15 cellular contexts compared by ENCODE assay signal in the genomic region with DNA sequence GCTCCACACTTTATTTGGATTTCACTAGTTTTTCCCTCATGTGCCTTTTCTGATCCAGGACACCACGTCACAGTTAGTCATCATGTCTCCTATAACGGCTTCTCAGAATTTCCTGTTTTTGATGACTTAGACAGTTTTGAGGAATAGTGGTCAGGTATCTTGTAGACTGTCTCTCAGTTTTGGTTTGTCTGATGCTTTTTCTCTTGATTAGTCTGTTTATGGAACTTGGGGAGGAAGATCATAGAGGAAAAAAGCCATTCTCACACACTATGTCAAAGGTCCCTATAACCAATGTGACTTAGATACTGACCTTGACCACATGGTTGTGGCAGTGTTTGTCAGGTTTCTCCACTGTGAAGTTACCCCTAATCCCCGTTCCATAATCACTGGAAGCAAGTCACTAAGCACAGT.
DNase-seq lines count a peak whose midpoint lies in the region; ATAC-seq, FAIRE-seq and TF ChIP-seq lines count a peak whose summit lies in the region.
"Had no signal": no experiment of that assay in that cellular context is flagged by ENCODE, and none has a peak within 500 bp of the region (broad histone marks: within the 10 kb centered on the region; RNA-seq: fewer than 3 reads in every experiment).

No MANE protein-coding gene starts in this region.

- no peak overlapping the region for H3K4me2 ChIP-seq in A549

- peak overlapping the region; percentile 14 for H3K27ac Mint-ChIP-seq in activated T-helper 1 cell treated with anti-CD3 and anti-CD28 coated beads, Interleukin-12 subunit alpha, Interleukin-12 subunit beta, Interleukin-2, Interleukin-4 antibody, amounts not matched to agents 30 ng/mL and 10 ng/mL and 1 ng/mL, durations not matched to agents 14 hours and 24 hours and 36 hours
- H3K27ac Mint-ChIP-seq in Caco-2 (ENCODE audit: unreplicated experiment) = no peak overlapping the region

- H3K4me3 Mint-ChIP-seq in activated T-helper 1 cell treated with anti-CD3 and anti-CD28 coated beads, Interleukin-12 subunit alpha, Interleukin-12 subunit beta, Interleukin-2, Interleukin-4 antibody, amounts not matched to agents 30 ng/mL and 10 ng/mL and 1 ng/mL, durations not matched to agents 14 hours and 24 hours and 36 hours = no peak overlapping the region
- no peak overlapping the region for H3K4me3 Mint-ChIP-seq in Caco-2 (ENCODE audit: unreplicated experiment)

- no peaks in the 10 kb centered on the region for H3K27me3 Mint-ChIP-seq in activated T-helper 1 cell treated with anti-CD3 and anti-CD28 coated beads, Interleukin-12 subunit alpha, Interleukin-12 subunit beta, Interleukin-2, Interleukin-4 antibody, amounts not matched to agents 30 ng/mL and 10 ng/mL and 1 ng/mL, durations not matched to agents 14 hours and 24 hours and 36 hours (ENCODE audit: insufficient read depth)
- no peaks in the 10 kb centered on the region for H3K27me3 Mint-ChIP-seq in Caco-2 (ENCODE audit: insufficient read depth, unreplicated experiment)

- H3K27me3 ChIP-seq in sigmoid colon (no peaks in the 10 kb centered on the region), Caco-2 (replicated peaks; ENCODE audit: control insufficient read depth, insufficient read depth, low read length) (no peaks in the 10 kb centered on the region)
- H3K27me3 ChIP-seq: upper lobe of right lung had no signal

- no TSS peak for BruUV-seq in Caco-2 (replicated peaks; lab: Mats Ljungman, UMichigan)

- no peaks in the 10 kb centered on the region for H3K9me3 ChIP-seq in A549
- no peaks in the 10 kb centered on the region for H3K9me3 ChIP-seq in sigmoid colon
- H3K9me3 ChIP-seq in Caco-2 = no peaks in the 10 kb centered on the region
- H3K9me3 ChIP-seq: upper lobe of right lung had no signal

- H3K27ac ChIP-seq in A549 = no peak overlapping the region
- H3K27ac ChIP-seq in sigmoid colon = no peak overlapping the region
- H3K27ac ChIP-seq: upper lobe of right lung had no signal

- H3K36me3 ChIP-seq in sigmoid colon (peaks cover 0 to 63% (median 0%) of the 10 kb centered on the region in 4 donors), Caco-2 (ENCODE audit: control insufficient read depth, insufficient read depth, low read length) (peaks cover 9% of the 10 kb centered on the region; the same call in 1 of the 2 replicates)

- H3K4me3 ChIP-seq in A549 (no peak overlapping the region), fibroblast of villous mesenchyme (ENCODE audit: low read depth, low read length) (no peak overlapping the region), sigmoid colon (no peak overlapping the region), Caco-2 (ENCODE audit: low read depth, low read length) (no peak overlapping the region)
- H3K4me3 ChIP-seq: coronary artery, upper lobe of right lung had no signal

- H3K4me1 ChIP-seq in A549 = peaks cover 10% of the 10 kb centered on the region
- H3K4me1 ChIP-seq in sigmoid colon = peaks cover 0 to 6% (median 2%) of the 10 kb centered on the region in 4 donors
- H3K4me1 ChIP-seq in Caco-2 = peaks cover 3% of the 10 kb centered on the region
- H3K4me1 ChIP-seq: upper lobe of right lung had no signal

- H3K36me3 Mint-ChIP-seq in activated T-helper 1 cell treated with anti-CD3 and anti-CD28 coated beads, Interleukin-12 subunit alpha, Interleukin-12 subunit beta, Interleukin-2, Interleukin-4 antibody, amounts not matched to agents 30 ng/mL and 10 ng/mL and 1 ng/mL, durations not matched to agents 14 hours and 24 hours and 36 hours (ENCODE audit: low read depth) = peaks cover 5% of the 10 kb centered on the region
- peaks cover 95% of the 10 kb centered on the region for H3K36me3 Mint-ChIP-seq in Caco-2 (ENCODE audit: insufficient read depth, unreplicated experiment)

- no peaks in the 10 kb centered on the region for H3K9me3 Mint-ChIP-seq in activated T-helper 1 cell treated with anti-CD3 and anti-CD28 coated beads, Interleukin-12 subunit alpha, Interleukin-12 subunit beta, Interleukin-2, Interleukin-4 antibody, amounts not matched to agents 30 ng/mL and 10 ng/mL and 1 ng/mL, durations not matched to agents 14 hours and 24 hours and 36 hours
- no peaks in the 10 kb centered on the region for H3K9me3 Mint-ChIP-seq in Caco-2 (ENCODE audit: unreplicated experiment)

- no peak for TF ChIP-seq POLR2A in A549 (IDR thresholded peaks at IDR 0.05; ENCODE audit: low read length)
- no peak for TF ChIP-seq POLR2A in sigmoid colon (IDR thresholded peaks at IDR 0.05)

- POLR2A ChIA-PET in A549 (lab: Yijun Ruan, JAX) = interaction anchor here (0.7 kb wide), 1 partner anchor 10 kb away, joined by 4 read pairs; no protein-coding TSS in a partner anchor
- POLR2A ChIA-PET in Caco-2 (lab: Charles Lee) = no interaction called here

- no peak for TF ChIP-seq RAD21 in A549 (conservative IDR thresholded peaks at IDR 0.05 in 1 of 2, IDR thresholded peaks at IDR 0.05 in 1 of 2)

- ATAC-seq in A549 (no peak), GM19023 (IDR thresholded peaks at IDR 0.05; ENCODE audit: unreplicated experiment) (no peak)
- ATAC-seq: upper lobe of right lung had no signal

- FAIRE-seq in A549 (lab: Jason Lieb, UNC) = no peak
- FAIRE-seq: TTC549 had no signal

- no peak for DNase-seq in A549 (ENCODE audit: low read depth in 1 of 2, low spot score in 1 of 2)
- peak; percentile 88 for DNase-seq in HS-5 (ENCODE audit: low read depth)
- no peak for DNase-seq in activated T-helper 1 cell treated with anti-CD3 and anti-CD28 coated beads, Interleukin-12 subunit alpha, Interleukin-12 subunit beta, Interleukin-2, Interleukin-4 antibody, amounts not matched to agents 30 ng/mL and 10 ng/mL and 1 ng/mL, durations not matched to agents 14 hours and 24 hours and 36 hours (ENCODE audit: low spot score)
- peak; percentile 60 for DNase-seq in fibroblast of villous mesenchyme (ENCODE audit: low read depth)
- no peak for DNase-seq in SHP77 treated with DMSO at 0.1 percent for 48 hours (lab: John Stamatoyannopoulos, UW)
- no peak for DNase-seq in sigmoid colon
- DNase-seq in Caco-2 = no peak
- DNase-seq: C1 segment of cervical spinal cord, head of caudate nucleus, NCI-H2081, right cardiac atrium, upper lobe of right lung had no signal

- 79% methylated on average over 3 of the region's 3 CpGs for WGBS in A549 (ENCODE audit: missing lambda C conversion rate)
- WGBS in sigmoid colon, 2 donors = 79 to 83% methylated on average over 3 of the region's 3 CpGs

- TF ChIP-seq EP300 in A549 (IDR thresholded peaks at IDR 0.05) (no peak), sigmoid colon (IDR thresholded peaks at IDR 0.05) (no peak)

- CTCF ChIA-PET in A549 (lab: Yijun Ruan, JAX) = no interaction called here
- CTCF ChIA-PET in Caco-2 (lab: Charles Lee) = no interaction called here

- intact Hi-C loops in activated T-helper 1 cell treated with anti-CD3 and anti-CD28 coated beads, Interleukin-12 subunit alpha, Interleukin-12 subunit beta, Interleukin-2, Interleukin-4 antibody, amounts not matched to agents 30 ng/mL and 10 ng/mL and 1 ng/mL, durations not matched to agents 14 hours and 24 hours and 36 hours (cut with micrococcal nuclease) = no loop called here
- intact Hi-C loops in sigmoid colon (cut with DNase I) (no loop called here), Caco-2 (cut with micrococcal nuclease; ENCODE audit: unreplicated experiment) (no loop called here)

- H3K4me1 Mint-ChIP-seq in activated T-helper 1 cell treated with anti-CD3 and anti-CD28 coated beads, Interleukin-12 subunit alpha, Interleukin-12 subunit beta, Interleukin-2, Interleukin-4 antibody, amounts not matched to agents 30 ng/mL and 10 ng/mL and 1 ng/mL, durations not matched to agents 14 hours and 24 hours and 36 hours (ENCODE audit: low read depth) = peaks cover 15% of the 10 kb centered on the region
- peaks cover 4% of the 10 kb centered on the region for H3K4me1 Mint-ChIP-seq in Caco-2 (ENCODE audit: low read depth, unreplicated experiment)

- TF ChIP-seq CTCF in A549 (IDR thresholded peaks at IDR 0.05) = no peak
- TF ChIP-seq CTCF in fibroblast of villous mesenchyme (IDR thresholded peaks at IDR 0.05; ENCODE audit: insufficient read depth, low read depth, low read length) = no peak
- TF ChIP-seq CTCF in sigmoid colon (IDR thresholded peaks at IDR 0.05) = no peak
- TF ChIP-seq CTCF in Caco-2 (IDR thresholded peaks at IDR 0.05; ENCODE audit: insufficient read depth in 1 of 2, low read depth in 1 of 2, low read length in 1 of 2, severe bottlenecking in 1 of 2, unreplicated experiment in 1 of 2) = no peak

TF ChIP-seq in A549, 52 proteins besides CTCF, POLR2A, EP300 and RAD21:
- peak; percentile 89 for TF ChIP-seq MAFK (IDR thresholded peaks at IDR 0.05; ENCODE audit: partially characterized antibody)
- TF ChIP-seq FOXS1 (CRISPR knock-in tag; IDR thresholded peaks at IDR 0.05) = no peak
- TF ChIP-seq, protein P1, sequence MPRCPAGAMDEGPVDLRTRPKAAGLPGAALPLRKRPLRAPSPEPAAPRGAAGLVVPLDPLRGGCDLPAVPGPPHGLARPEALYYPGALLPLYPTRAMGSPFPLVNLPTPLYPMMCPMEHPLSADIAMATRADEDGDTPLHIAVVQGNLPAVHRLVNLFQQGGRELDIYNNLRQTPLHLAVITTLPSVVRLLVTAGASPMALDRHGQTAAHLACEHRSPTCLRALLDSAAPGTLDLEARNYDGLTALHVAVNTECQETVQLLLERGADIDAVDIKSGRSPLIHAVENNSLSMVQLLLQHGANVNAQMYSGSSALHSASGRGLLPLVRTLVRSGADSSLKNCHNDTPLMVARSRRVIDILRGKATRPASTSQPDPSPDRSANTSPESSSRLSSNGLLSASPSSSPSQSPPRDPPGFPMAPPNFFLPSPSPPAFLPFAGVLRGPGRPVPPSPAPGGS (IDR thresholded peaks at IDR 0.05) = no peak
- TF ChIP-seq MAZ (IDR thresholded peaks at IDR 0.05; ENCODE audit: borderline replicate concordance, low read depth, low read length) = no peak
- TF ChIP-seq CEBPB (IDR thresholded peaks at IDR 0.05) = no peak
- no peak for TF ChIP-seq TFCP2L1 (CRISPR knock-in tag; IDR thresholded peaks at IDR 0.05)

Comparison
In these comparisons a context has a peak if more than half of its experiments do, and no peak if none do; other contexts are left out.
1. DNase-seq: peak in HS-5 (single experiment) and fibroblast of villous mesenchyme (single experiment); none in A549 (0 of 2), activated T-helper 1 cell treated with anti-CD3 and anti-CD28 coated beads, Interleukin-12 subunit alpha, Interleukin-12 subunit beta, Interleukin-2, Interleukin-4 antibody, amounts not matched to agents 30 ng/mL and 10 ng/mL and 1 ng/mL, durations not matched to agents 14 hours and 24 hours and 36 hours (single experiment), SHP77 treated with DMSO at 0.1 percent for 48 hours (single experiment), sigmoid colon (single experiment) and Caco-2 (0 of 2).